Comparison of ENCODE assay signal across 28 cellular contexts in genomic region chr2:164597988-164598387, GRCh38. TPM values are rescaled to one million over a fixed set of nuclear protein-coding genes. Genes with fewer than 3 reads are reported as not detected.
"Had no signal": no experiment of that assay in that cellular context is flagged by ENCODE, and none has a peak within 500 bp of the region (broad histone marks: within the 10 kb centered on the region; RNA-seq: fewer than 3 reads in every experiment).

No MANE protein-coding gene starts in this region.

- H3K27me3 Mint-ChIP-seq: activated CD4-positive, alpha-beta T cell treated with anti-CD3 and anti-CD28 coated beads for 36 hours; activated T-cell treated with anti-CD3 and anti-CD28 coated beads, Interleukin-2, amount 50 U/mL, for 24 hours; central memory CD8-positive, alpha-beta T cell; effector memory CD8-positive, alpha-beta T cell had no signal

- H3K36me3 ChIP-seq: adrenal gland, ascending aorta, esophagus muscularis mucosa, gastroesophageal sphincter, prostate gland, thoracic aorta had no signal

- H3K4me1 Mint-ChIP-seq: activated B cell treated with CpG ODN at 0.5 μM for 24 hours; activated CD4-positive, alpha-beta T cell treated with anti-CD3 and anti-CD28 coated beads for 36 hours; central memory CD8-positive, alpha-beta T cell had no signal

- H3K4me1 ChIP-seq: adrenal gland, ascending aorta, prostate gland had no signal

- H3K9me3 ChIP-seq: adrenal gland, ascending aorta, esophagus muscularis mucosa, gastroesophageal sphincter, prostate gland, thoracic aorta had no signal

- H3K27ac ChIP-seq: adrenal gland, ascending aorta, dorsolateral prefrontal cortex, esophagus muscularis mucosa, gastroesophageal sphincter, prostate gland, thoracic aorta had no signal

- ATAC-seq: activated CD4-positive, alpha-beta T cell treated with anti-CD3 and anti-CD28 coated beads for 36 hours; effector memory CD8-positive, alpha-beta T cell; gastroesophageal sphincter; left ventricle myocardium superior; natural killer cell treated with Interleukin-12 subunit alpha and Interleukin-12 subunit beta and Interleukin-15 and Interleukin-18, amount 100 ng/mL, for 72 hours had no signal

- H3K4me3 Mint-ChIP-seq: activated B cell treated with CpG ODN at 0.5 μM for 24 hours; activated CD4-positive, alpha-beta T cell treated with anti-CD3 and anti-CD28 coated beads for 36 hours; activated naive CD8-positive, alpha-beta T cell; activated T-cell treated with anti-CD3 and anti-CD28 coated beads, Interleukin-2, amount 50 U/mL, for 24 hours; central memory CD8-positive, alpha-beta T cell; effector memory CD8-positive, alpha-beta T cell; natural killer cell treated with Interleukin-12 subunit alpha and Interleukin-12 subunit beta and Interleukin-15 and Interleukin-18, amount 100 ng/mL, for 72 hours had no signal

- H3K27ac Mint-ChIP-seq: activated B cell treated with CpG ODN at 0.5 μM for 24 hours; activated CD4-positive, alpha-beta T cell treated with anti-CD3 and anti-CD28 coated beads for 36 hours; activated naive CD8-positive, alpha-beta T cell; activated T-cell treated with anti-CD3 and anti-CD28 coated beads, Interleukin-2, amount 50 U/mL, for 24 hours; activated T-helper 2 cell treated with anti-CD3 and anti-CD28 coated beads, Interferon-gamma antibody, Interleukin-2, Interleukin-4, amounts not matched to agents 10 μg/mL and 5 μg/mL and 100 μg/mL, durations not matched to agents 14 hours and 24 hours and 36 hours; effector memory CD8-positive, alpha-beta T cell; natural killer cell treated with Interleukin-12 subunit alpha and Interleukin-12 subunit beta and Interleukin-15 and Interleukin-18, amount 100 ng/mL, for 72 hours had no signal

- H3K4me3 ChIP-seq: adrenal gland, ascending aorta, dorsolateral prefrontal cortex, esophagus muscularis mucosa, gastroesophageal sphincter, prostate gland, thoracic aorta had no signal

- H3K36me3 Mint-ChIP-seq: activated naive CD8-positive, alpha-beta T cell; natural killer cell treated with Interleukin-12 subunit alpha and Interleukin-12 subunit beta and Interleukin-15 and Interleukin-18, amount 100 ng/mL, for 72 hours had no signal

- DNase-seq: activated B cell treated with CpG ODN at 0.5 μM for 24 hours; activated CD4-positive, alpha-beta T cell treated with anti-CD3 and anti-CD28 coated beads for 36 hours; activated CD4-positive, alpha-beta T cell treated with anti-CD3 and anti-CD28 coated beads, Interleukin-2, amount 50 U/mL, for 4 hours; activated CD8-positive, alpha-beta memory T cell treated with anti-CD3 and anti-CD28 coated beads for 24 hours; activated CD8-positive, alpha-beta memory T cell treated with anti-CD3 and anti-CD28 coated beads, Interleukin-2, amount 50 U/mL, for 4 hours; activated naive CD4-positive, alpha-beta T cell; activated T-cell treated with anti-CD3 and anti-CD28 coated beads, Interleukin-2, amount 50 U/mL, for 24 hours; adrenal gland; dorsolateral prefrontal cortex; effector memory CD8-positive, alpha-beta T cell; head of caudate nucleus; hypothalamus; left ventricle myocardium superior; mammary epithelial cell; midbrain; stimulated activated CD4-positive, alpha-beta T cell treated with anti-CD3 and anti-CD28 coated beads, Interleukin-4, amount 100 ng/mL, for 1 hour; stimulated activated naive CD4-positive, alpha-beta T cell; T-helper 9 cell had no signal

- H3K27me3 ChIP-seq: adrenal gland, ascending aorta, esophagus muscularis mucosa, gastroesophageal sphincter had no signal

- H3K9me3 Mint-ChIP-seq: activated B cell treated with CpG ODN at 0.5 μM for 24 hours; activated T-cell treated with anti-CD3 and anti-CD28 coated beads, Interleukin-2, amount 50 U/mL, for 24 hours; activated T-helper 2 cell treated with anti-CD3 and anti-CD28 coated beads, Interferon-gamma antibody, Interleukin-2, Interleukin-4, amounts not matched to agents 10 μg/mL and 5 μg/mL and 100 μg/mL, durations not matched to agents 14 hours and 24 hours and 36 hours had no signal

- FAIRE-seq: colon had no signal

RNA-seq across cellular contexts. Expression of gene GRB14, which starts 23.3 kb away (rescaled TPM):
- total RNA-seq: activated B cell treated with CpG ODN at 0.5 μM for 24 hours; activated CD4-positive, alpha-beta T cell treated with anti-CD3 and anti-CD28 coated beads for 36 hours; activated T-helper 2 cell treated with anti-CD3 and anti-CD28 coated beads, Interferon-gamma antibody, Interleukin-2, Interleukin-4, amounts not matched to agents 10 μg/mL and 5 μg/mL and 100 μg/mL, durations not matched to agents 14 hours and 24 hours and 36 hours; natural killer cell treated with Interleukin-12 subunit alpha and Interleukin-12 subunit beta and Interleukin-15 and Interleukin-18, amount 100 ng/mL, for 72 hours had no signal
